Comparison of ENCODE assay signal across 9 cellular contexts in genomic region chr6:26576407-26576843, GRCh38. TPM values are rescaled to one million over a fixed set of nuclear protein-coding genes. Genes with fewer than 3 reads are reported as not detected.
DNase-seq lines count a peak whose midpoint lies in the region; ATAC-seq, FAIRE-seq and TF ChIP-seq lines count a peak whose summit lies in the region.
"Had no signal": no experiment of that assay in that cellular context is flagged by ENCODE, and none has a peak within 500 bp of the region (broad histone marks: within the 10 kb centered on the region; RNA-seq: fewer than 3 reads in every experiment).

No MANE protein-coding gene starts in this region.

- H3K9ac ChIP-seq in OCI-LY3 (ENCODE audit: low read length): peak overlapping the region; percentile 77
- no peak overlapping the region for H3K9ac ChIP-seq in kidney (ENCODE audit: low read length in 2 of 2)

- H3K27me3 ChIP-seq in OCI-LY3 (ENCODE audit: low read depth, low read length) (no peaks in the 10 kb centered on the region), neutrophil (peaks cover 20% of the 10 kb centered on the region)

- H3K27ac ChIP-seq in OCI-LY3 (ENCODE audit: low read length): peak overlapping the region; percentile 71
- peak overlapping the region; percentile 33 for H3K27ac ChIP-seq in neutrophil
- H3K27ac ChIP-seq in kidney (ENCODE audit: low read depth in 2 of 2, low read length in 2 of 2): no peak overlapping the region

- peaks cover 13% of the 10 kb centered on the region for H3K9me3 Mint-ChIP-seq in T-helper 2 cell treated with Interferon-gamma antibody and Interleukin-4, amounts not matched to agents 5 μg/mL and 100 μg/mL, for 36 hours

- peak overlapping the region; percentile 88 for H3K4me2 ChIP-seq in OCI-LY3 (ENCODE audit: low read length)

- H3K4me1 Mint-ChIP-seq in T-helper 2 cell treated with Interferon-gamma antibody and Interleukin-4, amounts not matched to agents 5 μg/mL and 100 μg/mL, for 36 hours (ENCODE audit: low read depth): peaks cover 37% of the 10 kb centered on the region

- H3K27ac Mint-ChIP-seq in T-helper 2 cell treated with Interferon-gamma antibody and Interleukin-4, amounts not matched to agents 5 μg/mL and 100 μg/mL, for 36 hours: peak overlapping the region; percentile 24

- no peak for FAIRE-seq in kidney (lab: Jason Lieb, UNC)

- ATAC-seq in HG02588 (IDR thresholded peaks at IDR 0.05; ENCODE audit: unreplicated experiment) (no peak), HG03457 (IDR thresholded peaks at IDR 0.05; ENCODE audit: unreplicated experiment) (no peak)

- TF ChIP-seq CTCF in OCI-LY3 (IDR thresholded peaks at IDR 0.05; ENCODE audit: low read depth, low read length): no peak
- TF ChIP-seq CTCF in choroid plexus epithelial cell (conservative IDR thresholded peaks at IDR 0.05; ENCODE audit: low read depth, low read length): no peak
- no peak for TF ChIP-seq CTCF in neutrophil (IDR thresholded peaks at IDR 0.05)
- TF ChIP-seq CTCF in kidney (IDR thresholded peaks at IDR 0.05; ENCODE audit: borderline replicate concordance, extremely low read depth, insufficient read depth): no peak

- peak overlapping the region; percentile 39 for H3K4me3 Mint-ChIP-seq in T-helper 2 cell treated with Interferon-gamma antibody and Interleukin-4, amounts not matched to agents 5 μg/mL and 100 μg/mL, for 36 hours

- H3K36me3 Mint-ChIP-seq in T-helper 2 cell treated with Interferon-gamma antibody and Interleukin-4, amounts not matched to agents 5 μg/mL and 100 μg/mL, for 36 hours (ENCODE audit: low read depth): peaks cover 4% of the 10 kb centered on the region

- H3K36me3 ChIP-seq in OCI-LY3 (replicated peaks; ENCODE audit: low read depth, low read length): no peaks in the 10 kb centered on the region
- no peaks in the 10 kb centered on the region for H3K36me3 ChIP-seq in neutrophil
- H3K36me3 ChIP-seq in kidney (ENCODE audit: control insufficient read depth in 1 of 2, insufficient read depth in 2 of 2, low read length in 2 of 2): no peaks in the 10 kb centered on the region

- no peak for DNase-seq in T-helper 2 cell treated with Interferon-gamma antibody and Interleukin-4, amounts not matched to agents 5 μg/mL and 100 μg/mL, for 36 hours (ENCODE audit: low spot score)
- DNase-seq in T-helper 2 cell: no peak
- peak; percentile 16 for DNase-seq in choroid plexus epithelial cell (ENCODE audit: low read depth)
- DNase-seq in kidney: no peak
- DNase-seq: NCI-H2081 treated with DMSO at 0.1 percent for 48 hours had no signal

- H3K9me3 ChIP-seq in OCI-LY3 (ENCODE audit: insufficient read depth, low read length) (no peaks in the 10 kb centered on the region), neutrophil (no peaks in the 10 kb centered on the region), kidney (ENCODE audit: control insufficient read depth in 1 of 2, low read length in 2 of 2) (peaks cover 2 to 15% of the 10 kb centered on the region in 2 donors)

- intact Hi-C loops in kidney (cut with DNase I): loop anchor here (10.0 kb wide), 1 partner anchor 232 kb away; no protein-coding TSS in a partner anchor

- H3K79me2 ChIP-seq in OCI-LY3 (ENCODE audit: low read length): no peaks in the 10 kb centered on the region

- no peaks in the 10 kb centered on the region for H4K20me1 ChIP-seq in OCI-LY3 (ENCODE audit: insufficient read depth, low read length)

- H3K4me3 ChIP-seq in OCI-LY3 (ENCODE audit: low read length) (peak overlapping the region; percentile 92), choroid plexus epithelial cell (ENCODE audit: low read depth, low read length) (peak overlapping the region; percentile 51), neutrophil (ENCODE audit: low read depth in 1 of 2, low read length in 1 of 2) (peak overlapping the region in 1 of 2 experiments; percentile 53), kidney (ENCODE audit: low read length in 2 of 2) (no peak overlapping the region)

- peaks cover 8% of the 10 kb centered on the region for H3K27me3 Mint-ChIP-seq in T-helper 2 cell treated with Interferon-gamma antibody and Interleukin-4, amounts not matched to agents 5 μg/mL and 100 μg/mL, for 36 hours (ENCODE audit: low read depth)

- peak overlapping the region; percentile 98 for H2AFZ ChIP-seq in OCI-LY3 (ENCODE audit: low read depth, low read length)

- peaks cover 20% of the 10 kb centered on the region for H3K4me1 ChIP-seq in OCI-LY3 (ENCODE audit: low read length)
- peaks cover 27 to 30% of the 10 kb centered on the region in 2 experiments for H3K4me1 ChIP-seq in neutrophil (ENCODE audit: control insufficient read depth in 1 of 2, insufficient read depth in 1 of 2, low read depth in 1 of 2, low read length in 1 of 2)
- no peaks in the 10 kb centered on the region for H3K4me1 ChIP-seq in kidney (ENCODE audit: control insufficient read depth in 1 of 2, insufficient read depth in 1 of 2, low read depth in 1 of 2, low read length in 2 of 2)

RNA-seq across cellular contexts. Expression of gene ABT1, which starts 20.3 kb away (rescaled TPM):
- total RNA-seq in kidney: 14.0 TPM
- 11.3 TPM for polyA plus RNA-seq in kidney (ENCODE audit: insufficient read depth, low read depth, low replicate concordance)

RNA-seq across cellular contexts. Expression of gene HMGN4, which starts 38.3 kb away (rescaled TPM):
- total RNA-seq in kidney: 72.7 TPM
- polyA plus RNA-seq in kidney (ENCODE audit: insufficient read depth, low read depth, low replicate concordance): 49.3 TPM

Comparison
In these comparisons a context has a peak if more than half of its experiments do, and no peak if none do; other contexts are left out.
1. H3K27ac ChIP-seq: peak in OCI-LY3 (single experiment) and neutrophil (single experiment); none in kidney (0 of 2).
2. H3K4me3 ChIP-seq: peak in OCI-LY3 (single experiment) and choroid plexus epithelial cell (single experiment); none in kidney (0 of 2).